Comparison of ENCODE assay signal across 18 cellular contexts in genomic region chr10:75238182-75239180, GRCh38. TPM values are rescaled to one million over a fixed set of nuclear protein-coding genes. Genes with fewer than 3 reads are reported as not detected.
DNase-seq lines count a peak whose midpoint lies in the region; ATAC-seq and TF ChIP-seq lines count a peak whose summit lies in the region.
"Had no signal": no experiment of that assay in that cellular context is flagged by ENCODE, and none has a peak within 500 bp of the region (broad histone marks: within the 10 kb centered on the region; RNA-seq: fewer than 3 reads in every experiment).

No MANE protein-coding gene starts in this region.

- no peak overlapping the region for H3K4me3 Mint-ChIP-seq in activated T-cell treated with anti-CD3 and anti-CD28 coated beads, Interleukin-2, amount 50 U/mL, for 72 hours
- H3K4me3 Mint-ChIP-seq in activated T-cell treated with anti-CD3 and anti-CD28 coated beads, Interleukin-2, amount 50 U/mL, for 4 hours, result no peak overlapping the region
- no peak overlapping the region for H3K4me3 Mint-ChIP-seq in WTC11
- H3K4me3 Mint-ChIP-seq: activated B cell treated with CpG ODN at 0.5 μM for 24 hours had no signal

- POLR2A ChIA-PET in WTC11 (lab: Charles Lee), result interaction anchor here (0.7 to 1.1 kb wide), 3 partner anchors 127 to 157 kb away, joined by 3 to 4 read pairs (median 3); partner anchors contain the start of gene SAMD8

- no peak for TF ChIP-seq CTCF in WTC11 (IDR thresholded peaks at IDR 0.05)
- TF ChIP-seq CTCF in spleen (IDR thresholded peaks at IDR 0.05 in 8 of 11, conservative IDR thresholded peaks at IDR 0.05 in 3 of 11), result no peak
- TF ChIP-seq CTCF in BE2C (IDR thresholded peaks at IDR 0.05; ENCODE audit: low read depth, low read length), result no peak

- no peaks in the 10 kb centered on the region for H3K27me3 Mint-ChIP-seq in activated T-cell treated with anti-CD3 and anti-CD28 coated beads, Interleukin-2, amount 50 U/mL, for 72 hours (ENCODE audit: low read depth)
- H3K27me3 Mint-ChIP-seq in activated T-cell treated with anti-CD3 and anti-CD28 coated beads, Interleukin-2, amount 50 U/mL, for 4 hours (ENCODE audit: low read depth), result no peaks in the 10 kb centered on the region
- H3K27me3 Mint-ChIP-seq in WTC11 (ENCODE audit: low read depth), result no peaks in the 10 kb centered on the region; the same call in 1 of the 2 replicates
- H3K27me3 Mint-ChIP-seq: activated B cell treated with CpG ODN at 0.5 μM for 24 hours had no signal

- DNase-seq in activated T-cell treated with anti-CD3 and anti-CD28 coated beads, Interleukin-2, amount 50 U/mL, for 72 hours, result no peak
- DNase-seq in activated T-cell treated with anti-CD3 and anti-CD28 coated beads, Interleukin-2, amount 50 U/mL, for 4 hours, result no peak
- DNase-seq in WTC11 (ENCODE audit: low spot score) (no peak), left lobe of liver (ENCODE audit: low spot score) (peak; percentile 45), spleen (peak; percentile 82), BE2C (no peak), anterior cingulate cortex (lab: John Stamatoyannopoulos, UW) (no peak), 8988T (no peak)
- DNase-seq: activated B cell treated with CpG ODN at 0.5 μM for 24 hours; activated gamma-delta T cell; effector memory CD4-positive, alpha-beta T cell; foreskin melanocyte; NCI-H2107; NCI-H510A; stimulated activated CD4-positive, alpha-beta T cell treated with anti-CD3 and anti-CD28 coated beads, Interleukin-4, amount 100 ng/mL, for 1 hour; stimulated activated naive CD4-positive, alpha-beta T cell had no signal

- TF ChIP-seq POLR2A in spleen (IDR thresholded peaks at IDR 0.05), result no peak

- ATAC-seq in activated T-cell treated with anti-CD3 and anti-CD28 coated beads, Interleukin-2, amount 50 U/mL, for 72 hours (replicated peaks in 1 of 2), result no peak
- ATAC-seq in activated T-cell treated with anti-CD3 and anti-CD28 coated beads, Interleukin-2, amount 50 U/mL, for 4 hours, result no peak
- ATAC-seq in WTC11 (no peak), left lobe of liver (no peak)
- ATAC-seq: esophagus mucosa had no signal

- no peaks in the 10 kb centered on the region for H3K36me3 ChIP-seq in spleen
- H3K36me3 ChIP-seq in BE2C, result no peaks in the 10 kb centered on the region; the same call in 1 of the 2 replicates
- H3K36me3 ChIP-seq: breast epithelium had no signal

- peak overlapping the region; percentile 46 for H3K27ac Mint-ChIP-seq in activated T-cell treated with anti-CD3 and anti-CD28 coated beads, Interleukin-2, amount 50 U/mL, for 72 hours
- no peak overlapping the region for H3K27ac Mint-ChIP-seq in WTC11
- H3K27ac Mint-ChIP-seq: activated B cell treated with CpG ODN at 0.5 μM for 24 hours had no signal

- H3K27ac ChIP-seq in spleen, result peak overlapping the region in 4 of 8 donors; percentile 13 to 36 (median 29)
- H3K27ac ChIP-seq: breast epithelium had no signal

- H3K4me1 Mint-ChIP-seq in activated T-cell treated with anti-CD3 and anti-CD28 coated beads, Interleukin-2, amount 50 U/mL, for 72 hours (ENCODE audit: low read depth), result peaks cover 11% of the 10 kb centered on the region
- H3K4me1 Mint-ChIP-seq in activated T-cell treated with anti-CD3 and anti-CD28 coated beads, Interleukin-2, amount 50 U/mL, for 4 hours (ENCODE audit: low read depth), result peaks cover 10% of the 10 kb centered on the region
- H3K4me1 Mint-ChIP-seq in WTC11, result peaks cover 6% of the 10 kb centered on the region

- no peaks in the 10 kb centered on the region for H3K27me3 ChIP-seq in spleen (replicated peaks in 1 of 7)
- no peaks in the 10 kb centered on the region for H3K27me3 ChIP-seq in BE2C
- H3K27me3 ChIP-seq: breast epithelium had no signal

- H3K36me3 Mint-ChIP-seq in activated T-cell treated with anti-CD3 and anti-CD28 coated beads, Interleukin-2, amount 50 U/mL, for 72 hours (ENCODE audit: insufficient read depth in 2 of 2), result no peaks in the 10 kb centered on the region
- no peaks in the 10 kb centered on the region for H3K36me3 Mint-ChIP-seq in activated T-cell treated with anti-CD3 and anti-CD28 coated beads, Interleukin-2, amount 50 U/mL, for 4 hours (ENCODE audit: insufficient read depth)
- no peaks in the 10 kb centered on the region; the same call in 1 of the 2 replicates for H3K36me3 Mint-ChIP-seq in WTC11

- H3K4me1 ChIP-seq in spleen (peaks cover 0 to 28% (median 25%) of the 10 kb centered on the region in 6 donors), BE2C (peaks cover 5% of the 10 kb centered on the region)

- CTCF ChIA-PET in WTC11 (lab: Charles Lee), result interaction anchor here (0.6 to 2.4 kb wide), 8 partner anchors 32 to 681 kb away, joined by 3 to 15 read pairs (median 3); no protein-coding TSS in a partner anchor

- H3K9me3 ChIP-seq in spleen (no peaks in the 10 kb centered on the region), BE2C (no peaks in the 10 kb centered on the region)
- H3K9me3 ChIP-seq: breast epithelium had no signal

- intact Hi-C loops in spleen (cut with DNase I; ENCODE audit: low total_unique reads), result loop anchor here (10.0 kb wide), 2 partner anchors 54 to 994 kb away; no protein-coding TSS in a partner anchor

- no peaks in the 10 kb centered on the region for H3K9me3 Mint-ChIP-seq in activated T-cell treated with anti-CD3 and anti-CD28 coated beads, Interleukin-2, amount 50 U/mL, for 72 hours
- no peaks in the 10 kb centered on the region for H3K9me3 Mint-ChIP-seq in activated T-cell treated with anti-CD3 and anti-CD28 coated beads, Interleukin-2, amount 50 U/mL, for 4 hours
- no peaks in the 10 kb centered on the region for H3K9me3 Mint-ChIP-seq in WTC11
- H3K9me3 Mint-ChIP-seq: activated B cell treated with CpG ODN at 0.5 μM for 24 hours had no signal

- H3K4me3 ChIP-seq in spleen (no peak overlapping the region), BE2C (ENCODE audit: low read depth, low read length) (no peak overlapping the region)
- H3K4me3 ChIP-seq: breast epithelium had no signal

- 86 to 92% (median 88%) methylated on average over 32 to 40 of the region's 40 CpGs for WGBS in spleen, 5 donors

TF ChIP-seq in WTC11, 78 proteins besides CTCF, POLR2A, EP300 and RAD21 (continues in another document):
- no peak for TF ChIP-seq SOX15 (CRISPR knock-in tag; IDR thresholded peaks at IDR 0.05)
- TF ChIP-seq AR (CRISPR knock-in tag; IDR thresholded peaks at IDR 0.05), result no peak
- no peak for TF ChIP-seq ERG (CRISPR knock-in tag; IDR thresholded peaks at IDR 0.05)
- no peak for TF ChIP-seq ZMAT4 (CRISPR knock-in tag; IDR thresholded peaks at IDR 0.05)
- TF ChIP-seq NR3C1 (CRISPR knock-in tag; conservative IDR thresholded peaks at IDR 0.05; ENCODE audit: low read depth), result no peak
- peak; percentile 46; the same call in 1 of the 2 replicates for TF ChIP-seq MAX (CRISPR knock-in tag; IDR thresholded peaks at IDR 0.05)

RNA-seq across cellular contexts. Expression of gene COMTD1, which starts 2.7 kb away (rescaled TPM):
- 10 to 100 TPM; 26.7 to 31.2 TPM for total RNA-seq in activated T-cell treated with anti-CD3 and anti-CD28 coated beads, Interleukin-2, amount 50 U/mL, for 72 hours
- total RNA-seq in activated T-cell treated with anti-CD3 and anti-CD28 coated beads, Interleukin-2, amount 50 U/mL, for 4 hours, result 10 to 100 TPM; 30.0 to 35.1 (median 30.4) TPM
- total RNA-seq in WTC11 (2021) (46.3 to 49.5 TPM (median 47.8 TPM) in 3 replicates), left lobe of liver (26.9 TPM), spleen (10 to 100 TPM; 14.2 to 26.3 (median 18.0) TPM)
- 10 to 100 TPM; 32.9 to 57.4 (median 36.0) TPM for polyA plus RNA-seq in spleen
- 14.0 TPM for polyA plus RNA-seq in BE2C (2012; ENCODE audit: insufficient read depth, insufficient read length, low read depth)

RNA-seq across cellular contexts. Expression of gene VDAC2, which starts 27.9 kb away (rescaled TPM):
- 100 to 1,000 TPM; 207 to 229 TPM for total RNA-seq in activated T-cell treated with anti-CD3 and anti-CD28 coated beads, Interleukin-2, amount 50 U/mL, for 72 hours
- 100 to 1,000 TPM; 269 to 284 (median 271) TPM for total RNA-seq in activated T-cell treated with anti-CD3 and anti-CD28 coated beads, Interleukin-2, amount 50 U/mL, for 4 hours
- total RNA-seq in WTC11 (2021) (283 to 284 TPM (median 283 TPM) in 3 replicates), left lobe of liver (47.8 TPM), spleen (100 to 1,000 TPM in 3 of 7 donors, 10 to 100 TPM in 4; 67.8 to 108 (median 94.4) TPM)
- polyA plus RNA-seq in spleen, result 10 to 100 TPM; 62.0 to 81.9 (median 78.7) TPM
- polyA plus RNA-seq in BE2C (2012; ENCODE audit: insufficient read depth, insufficient read length, low read depth), result 327 TPM

Comparison
In these comparisons a context has a peak if more than half of its experiments do, and no peak if none do; other contexts are left out.
1. DNase-seq: peak in left lobe of liver (single experiment) and spleen (single experiment); none in activated T-cell treated with anti-CD3 and anti-CD28 coated beads, Interleukin-2, amount 50 U/mL, for 72 hours (0 of 2), activated T-cell treated with anti-CD3 and anti-CD28 coated beads, Interleukin-2, amount 50 U/mL, for 4 hours (single experiment), WTC11 (single experiment), BE2C (single experiment), anterior cingulate cortex (0 of 58) and 8988T (single experiment).